ENCODE assay signal across 19 cellular contexts in the genomic region with DNA sequence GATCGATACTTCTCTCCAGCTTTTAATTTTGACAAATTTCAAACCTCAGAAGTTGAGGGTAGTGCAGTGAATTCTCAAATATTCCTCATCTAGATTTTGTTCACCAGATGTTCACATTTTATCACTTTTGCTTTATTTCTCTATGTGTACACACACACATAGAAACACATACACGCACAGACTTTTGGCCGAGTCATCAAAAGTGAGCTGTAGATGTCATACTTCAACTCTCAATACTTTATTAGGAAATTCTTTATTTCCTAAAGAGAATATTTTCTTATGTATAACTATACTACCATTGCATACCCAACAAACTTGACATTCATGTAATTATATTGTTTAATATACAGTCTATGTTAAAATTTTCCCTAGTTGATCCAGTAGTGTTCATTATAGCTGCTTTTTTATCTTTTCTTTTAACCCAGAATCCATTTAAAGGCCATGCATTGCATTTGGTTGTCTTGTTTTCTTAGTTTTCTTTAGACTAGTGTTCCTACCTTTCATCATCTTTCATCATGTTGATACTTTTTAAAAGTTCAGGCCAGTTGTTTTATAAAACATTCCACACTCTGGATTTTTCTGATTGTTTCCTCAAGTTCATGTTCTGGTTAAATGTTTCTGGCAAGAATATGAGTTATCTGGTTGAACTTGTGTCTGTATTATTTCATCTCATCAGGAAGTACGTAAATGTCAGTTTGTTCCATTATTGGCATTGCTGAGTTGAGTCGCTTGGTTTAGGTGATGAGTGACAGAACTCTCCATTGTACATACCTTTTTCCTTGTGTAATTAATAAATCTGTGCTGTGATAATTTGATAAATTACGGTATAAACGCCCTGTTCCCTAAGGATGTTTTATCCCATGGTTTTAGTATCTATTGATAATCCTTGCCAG.
A peak's percentile ranks its signal among the peaks of the same experiment; 100 is the strongest.
DNase-seq lines count a peak whose midpoint lies in the region; ATAC-seq and TF ChIP-seq lines count a peak whose summit lies in the region.
"Had no signal": no experiment of that assay in that cellular context is flagged by ENCODE, and none has a peak within 500 bp of the region (broad histone marks: within the 10 kb centered on the region; RNA-seq: fewer than 3 reads in every experiment).

No MANE protein-coding gene starts in this region.

- no peaks in the 10 kb centered on the region for H3K27me3 ChIP-seq in CD4-positive, alpha-beta memory T cell (ENCODE audit: insufficient read depth, low read length)
- H3K27me3 ChIP-seq: BLaER1, SJSA1 had no signal

- H3K27ac Mint-ChIP-seq in CD4-positive, alpha-beta memory T cell, result peak overlapping the region in 4 of 7 donors; percentile 3 to 50 (median 10)
- peak overlapping the region; percentile 37 for H3K27ac Mint-ChIP-seq in activated naive CD8-positive, alpha-beta T cell

- CTCF ChIA-PET in CD4-positive, alpha-beta memory T cell (lab: Charles Lee; ENCODE audit: partially characterized antibody), result no interaction called here

- peaks cover 70 to 83% of the 10 kb centered on the region in 2 donors for H3K36me3 Mint-ChIP-seq in CD4-positive, alpha-beta memory T cell
- H3K36me3 Mint-ChIP-seq in activated naive CD8-positive, alpha-beta T cell, result peaks cover 11% of the 10 kb centered on the region

- intact Hi-C loops in CD4-positive, alpha-beta memory T cell (cut with micrococcal nuclease), result no loop called here

- no peak overlapping the region for H3K4me3 Mint-ChIP-seq in CD4-positive, alpha-beta memory T cell
- H3K4me3 Mint-ChIP-seq in activated naive CD8-positive, alpha-beta T cell, result no peak overlapping the region

- no peak for TF ChIP-seq CTCF in AG10803 (conservative IDR thresholded peaks at IDR 0.05; ENCODE audit: low read length)

- H3K27ac ChIP-seq in CD4-positive, alpha-beta memory T cell (ENCODE audit: low read depth, low read length), result no peak overlapping the region
- H3K27ac ChIP-seq: BLaER1, RWPE1, SJSA1 had no signal

- no peaks in the 10 kb centered on the region for H3K9me3 ChIP-seq in CD4-positive, alpha-beta memory T cell (ENCODE audit: control insufficient read depth in 1 of 2, low read length in 2 of 2)
- H3K9me3 ChIP-seq: BLaER1, SJSA1 had no signal

- H3K9me3 Mint-ChIP-seq in CD4-positive, alpha-beta memory T cell, result no peaks in the 10 kb centered on the region
- H3K9me3 Mint-ChIP-seq in activated naive CD8-positive, alpha-beta T cell (ENCODE audit: low read depth), result no peaks in the 10 kb centered on the region

- H3K4me3 ChIP-seq in AG10803 (ENCODE audit: low read length), result no peak overlapping the region
- no peak overlapping the region for H3K4me3 ChIP-seq in CD4-positive, alpha-beta memory T cell (ENCODE audit: low read length in 2 of 2)
- H3K4me3 ChIP-seq: BLaER1, GM12878, SJSA1 had no signal

- POLR2A ChIA-PET in CD4-positive, alpha-beta memory T cell (lab: Charles Lee; ENCODE audit: partially characterized antibody), result no interaction called here

- H3K36me3 ChIP-seq in CD4-positive, alpha-beta memory T cell (ENCODE audit: insufficient read depth, low read length), result peaks cover 69% of the 10 kb centered on the region
- H3K36me3 ChIP-seq: SJSA1 had no signal

- no peaks in the 10 kb centered on the region for H3K4me1 ChIP-seq in CD4-positive, alpha-beta memory T cell (ENCODE audit: insufficient read depth, low read length)
- H3K4me1 ChIP-seq: BLaER1, SJSA1 had no signal

- H3K27me3 Mint-ChIP-seq in CD4-positive, alpha-beta memory T cell, result no peaks in the 10 kb centered on the region
- H3K27me3 Mint-ChIP-seq in activated naive CD8-positive, alpha-beta T cell, result no peaks in the 10 kb centered on the region

- DNase-seq in AG10803 (ENCODE audit: low read depth) (peak; percentile 13), fibroblast of peridontal ligament (ENCODE audit: extremely low read depth) (peak; percentile 18), AG20443 (ENCODE audit: low spot score) (no peak), T1000 (lab: John Stamatoyannopoulos, UW) (no peak), epidermal melanocyte (ENCODE audit: insufficient read length, low spot score) (no peak)
- DNase-seq in CD4-positive, alpha-beta memory T cell, result no peak
- DNase-seq: GDM1, Kasumi-1, MM.1S, NCI-H1092 treated with DMSO at 0.1 percent for 48 hours, NCI-H510A treated with DMSO at 0.1 percent for 48 hours, NCI-H82, PC-3 had no signal

- no peak for ATAC-seq in HG03135 (IDR thresholded peaks at IDR 0.05; ENCODE audit: unreplicated experiment)
- ATAC-seq: PC-3 had no signal

- H3K4me1 Mint-ChIP-seq in CD4-positive, alpha-beta memory T cell, result peaks cover 0 to 2% (median under 1%) of the 10 kb centered on the region in 4 donors
- H3K4me1 Mint-ChIP-seq in activated naive CD8-positive, alpha-beta T cell (ENCODE audit: low read depth), result peaks cover 3% of the 10 kb centered on the region

Comparison
In these comparisons a context has a peak if more than half of its experiments do, and no peak if none do; other contexts are left out.
1. DNase-seq: peak in AG10803 (single experiment) and fibroblast of peridontal ligament (single experiment); none in CD4-positive, alpha-beta memory T cell (0 of 5), AG20443 (single experiment), T1000 (single experiment) and epidermal melanocyte (single experiment).